21 cellular contexts compared by ENCODE assay signal in genomic region chr17:40511667-40512221, GRCh38. TPM values are rescaled to one million over a fixed set of nuclear protein-coding genes. Genes with fewer than 3 reads are reported as not detected.
DNase-seq lines count a peak whose midpoint lies in the region; ATAC-seq and TF ChIP-seq lines count a peak whose summit lies in the region.
"Had no signal": no experiment of that assay in that cellular context is flagged by ENCODE, and none has a peak within 500 bp of the region (broad histone marks: within the 10 kb centered on the region; RNA-seq: fewer than 3 reads in every experiment).

No MANE protein-coding gene starts in this region.

- no peaks in the 10 kb centered on the region for H3K9me3 ChIP-seq in mesenchymal stem cell (ENCODE audit: control insufficient read depth, low read length)
- H3K9me3 ChIP-seq in skeletal muscle satellite cell (replicated peaks; ENCODE audit: low read length), result no peaks in the 10 kb centered on the region
- H3K9me3 ChIP-seq: colonic mucosa, right atrium auricular region, thoracic aorta had no signal

- H2AFZ ChIP-seq in mesenchymal stem cell (ENCODE audit: low read depth, low read length), result no peak overlapping the region

- H3K14ac ChIP-seq in mesenchymal stem cell (ENCODE audit: low read length in 2 of 2), result no peak overlapping the region

- DNase-seq in GM13976 (ENCODE audit: low spot score) (peak; percentile 12), mesenchymal stem cell (no peak), retina (no peak), hepatic stellate cell (ENCODE audit: low spot score) (no peak)
- DNase-seq: CD8-positive, alpha-beta T cell; colonic mucosa; DMS79; H7; head of caudate nucleus; NCI-H1105; NCI-H2107; NCI-H510A treated with DMSO at 0.1 percent for 48 hours had no signal

- H3K9ac ChIP-seq in mesenchymal stem cell (ENCODE audit: low read length) (no peak overlapping the region), skeletal muscle satellite cell (ENCODE audit: low read depth, low read length) (peak overlapping the region; percentile 77)

- H4K8ac ChIP-seq in mesenchymal stem cell (ENCODE audit: low read length), result no peak overlapping the region

- peak overlapping the region; percentile 14 to 37 for H3K18ac ChIP-seq in mesenchymal stem cell (ENCODE audit: low read depth in 1 of 2, low read length in 2 of 2)

- H3K4ac ChIP-seq in mesenchymal stem cell (ENCODE audit: low read depth in 1 of 2, low read length in 2 of 2), result no peak overlapping the region

- H3K27me3 ChIP-seq in mesenchymal stem cell (ENCODE audit: control insufficient read depth in 1 of 2, insufficient read depth in 1 of 2, low read length in 2 of 2), result peaks cover 0 to 4% of the 10 kb centered on the region in 2 experiments
- no peaks in the 10 kb centered on the region for H3K27me3 ChIP-seq in skeletal muscle satellite cell (ENCODE audit: control insufficient read depth, insufficient read depth, low read length)
- H3K27me3 ChIP-seq: colonic mucosa, right atrium auricular region had no signal

- no peaks in the 10 kb centered on the region for H3K79me1 ChIP-seq in mesenchymal stem cell (replicated peaks; ENCODE audit: low read length, poor library complexity, severe bottlenecking)

- peak overlapping the region; percentile 3 for H2BK5ac ChIP-seq in mesenchymal stem cell (ENCODE audit: low read depth, low read length, poor library complexity, severe bottlenecking)

- ATAC-seq in SK-N-SH treated with all-trans-retinoic acid at 6 μM for 48 hours, result peak; percentile 36
- no peak for ATAC-seq in GM21528 (IDR thresholded peaks at IDR 0.05; ENCODE audit: low FRiP score, unreplicated experiment)
- no peak for ATAC-seq in HG03039 (IDR thresholded peaks at IDR 0.05; ENCODE audit: unreplicated experiment)
- ATAC-seq: activated T-helper 17 cell treated with anti-CD3 and anti-CD28 coated beads, Interleukin-2, amount 50 U/mL, for 72 hours; CD8-positive, alpha-beta T cell; stimulated activated memory B cell treated with anti-CD40 and anti-IgM and Interleukin-4, amounts not matched to agents 10 μg/mL and 1 μg/mL and 100 μg/mL, for 72 hours had no signal

- no peak overlapping the region for H3K4me3 ChIP-seq in mesenchymal stem cell (ENCODE audit: insufficient read depth in 1 of 2, low read depth in 1 of 2, low read length in 2 of 2)
- peak overlapping the region; percentile 2 for H3K4me3 ChIP-seq in skeletal muscle satellite cell (ENCODE audit: low read length)
- H3K4me3 ChIP-seq: colonic mucosa, right atrium auricular region, thoracic aorta had no signal

- no peak overlapping the region for H2BK15ac ChIP-seq in mesenchymal stem cell (ENCODE audit: low read depth, poor library complexity, severe bottlenecking)

- 75% methylated on average over 12 of the region's 12 CpGs for WGBS in mesenchymal stem cell

- no peak overlapping the region for H3K23ac ChIP-seq in mesenchymal stem cell (ENCODE audit: low read length in 2 of 2)

- no peak overlapping the region for H2BK120ac ChIP-seq in mesenchymal stem cell (ENCODE audit: low read depth, low read length)

- H3K36me3 ChIP-seq in mesenchymal stem cell (ENCODE audit: control insufficient read depth in 1 of 2, insufficient read depth in 2 of 2, low read depth in 1 of 2, low read length in 2 of 2) (no peaks in the 10 kb centered on the region), skeletal muscle satellite cell (ENCODE audit: insufficient read depth, low read length) (no peaks in the 10 kb centered on the region)
- H3K36me3 ChIP-seq: colonic mucosa, right atrium auricular region, thoracic aorta had no signal

- H4K91ac ChIP-seq in mesenchymal stem cell (ENCODE audit: low read length), result no peak overlapping the region

- no peak overlapping the region for H3K4me2 ChIP-seq in mesenchymal stem cell (ENCODE audit: low read length, poor library complexity, severe bottlenecking)
- peak overlapping the region; percentile 35 for H3K4me2 ChIP-seq in skeletal muscle satellite cell (ENCODE audit: low read length)

- TF ChIP-seq CTCF in GM13976 (IDR thresholded peaks at IDR 0.05; ENCODE audit: borderline replicate concordance, control extremely low read depth, extremely low read depth, insufficient read depth, missing control alignments), result no peak

- peak overlapping the region in 1 of 2 experiments; percentile 51 for H2BK12ac ChIP-seq in mesenchymal stem cell (ENCODE audit: low read length in 2 of 2)

- peak overlapping the region; percentile 47 for H3K27ac ChIP-seq in mesenchymal stem cell (ENCODE audit: low read length, poor library complexity, severe bottlenecking)
- H3K27ac ChIP-seq: colonic mucosa, right atrium auricular region, thoracic aorta had no signal

- H3K4me1 ChIP-seq in mesenchymal stem cell (ENCODE audit: control insufficient read depth, insufficient read depth, low read depth, low read length) (peaks cover 32% of the 10 kb centered on the region), skeletal muscle satellite cell (ENCODE audit: control insufficient read depth, insufficient read depth, low read length) (peaks cover 43% of the 10 kb centered on the region)
- H3K4me1 ChIP-seq: right atrium auricular region had no signal

- peak overlapping the region; percentile 42 for H2AK5ac ChIP-seq in mesenchymal stem cell (ENCODE audit: low read length, severe bottlenecking)

- in situ Hi-C loops in GM13976 (cut with MboI; ENCODE audit: low sequenced_read_pairs, unreplicated experiment), result no loop called here

TF ChIP-seq in SK-N-SH treated with all-trans-retinoic acid at 6 μM for 48 hours, 23 proteins besides CTCF, POLR2A, EP300 and RAD21 (continues in another document):
- TF ChIP-seq CSRNP3 (CRISPR knock-in tag; IDR thresholded peaks at IDR 0.05) (no peak), RARB (CRISPR knock-in tag; IDR thresholded peaks at IDR 0.05) (no peak), TCF4 (CRISPR knock-in tag; IDR thresholded peaks at IDR 0.05; ENCODE audit: borderline replicate concordance) (no peak), PATZ1 (CRISPR knock-in tag; IDR thresholded peaks at IDR 0.05; ENCODE audit: borderline replicate concordance) (no peak), TOX (CRISPR knock-in tag; IDR thresholded peaks at IDR 0.05; ENCODE audit: borderline replicate concordance) (no peak), ARNTL (CRISPR knock-in tag; IDR thresholded peaks at IDR 0.05; ENCODE audit: borderline replicate concordance, low read depth) (no peak), GLIS3 (CRISPR knock-in tag; IDR thresholded peaks at IDR 0.05) (no peak), PPARA (CRISPR knock-in tag; IDR thresholded peaks at IDR 0.05; ENCODE audit: borderline replicate concordance) (no peak), POU6F1 (CRISPR knock-in tag; IDR thresholded peaks at IDR 0.05; ENCODE audit: borderline replicate concordance, low read depth) (no peak), CSDC2 (CRISPR knock-in tag; IDR thresholded peaks at IDR 0.05) (no peak), ZNF70 (CRISPR knock-in tag; IDR thresholded peaks at IDR 0.05) (no peak), SNAI2 (CRISPR knock-in tag; IDR thresholded peaks at IDR 0.05) (no peak), ZFP3 (CRISPR knock-in tag; IDR thresholded peaks at IDR 0.05) (no peak), ZNF565 (CRISPR knock-in tag; conservative IDR thresholded peaks at IDR 0.05; ENCODE audit: low read depth) (no peak)

RNA-seq across cellular contexts. Expression of gene TNS4, which starts 10.3 kb away (rescaled TPM):
- polyA plus RNA-seq in mesenchymal stem cell (2013, experiment 1 of 2), result not detected
- polyA plus RNA-seq in mesenchymal stem cell (2013, experiment 2 of 2), result 0.12 TPM
- under 0.01 and 0.22 TPM in 2 replicates for total RNA-seq in skeletal muscle satellite cell (2012; rRNA removed)
- total RNA-seq: right atrium auricular region had no signal
- polyA plus RNA-seq: liver had no signal

RNA-seq across cellular contexts. Expression of gene CCR7, which starts 53.5 kb away (rescaled TPM):
- polyA plus RNA-seq in mesenchymal stem cell (2013, experiment 1 of 2), result 0.08 TPM
- 0.14 TPM for polyA plus RNA-seq in mesenchymal stem cell (2013, experiment 2 of 2)
- total RNA-seq in skeletal muscle satellite cell (2012; rRNA removed), result 0.25 and 0.66 TPM in 2 replicates
- total RNA-seq: thoracic aorta had no signal
